1 cellular context compared by ENCODE assay signal in the genomic region with DNA sequence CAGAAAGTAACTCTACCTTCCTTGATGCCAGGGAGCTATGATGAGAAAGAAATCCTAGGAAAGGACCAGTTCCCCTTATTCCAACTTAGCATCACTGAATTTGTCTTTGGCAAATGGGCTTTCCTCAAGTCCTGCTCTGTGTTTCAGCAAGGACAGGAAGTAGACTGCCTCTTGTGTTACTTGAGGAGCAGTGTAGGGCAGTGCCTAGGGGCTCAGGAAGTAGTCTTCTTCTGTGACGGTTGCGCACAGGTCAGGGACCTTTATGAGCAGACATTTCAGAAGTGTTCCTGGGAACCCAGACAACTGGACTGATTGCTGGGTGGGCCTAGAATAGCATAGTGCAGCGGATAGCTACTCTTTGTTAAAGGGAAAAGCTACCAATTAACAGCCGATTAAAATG.
TF ChIP-seq lines count a peak whose summit lies in the region.

No MANE protein-coding gene starts in this region.

TF ChIP-seq in K562, 482 proteins besides CTCF, POLR2A, EP300 and RAD21:
- TF ChIP-seq, protein P1, sequence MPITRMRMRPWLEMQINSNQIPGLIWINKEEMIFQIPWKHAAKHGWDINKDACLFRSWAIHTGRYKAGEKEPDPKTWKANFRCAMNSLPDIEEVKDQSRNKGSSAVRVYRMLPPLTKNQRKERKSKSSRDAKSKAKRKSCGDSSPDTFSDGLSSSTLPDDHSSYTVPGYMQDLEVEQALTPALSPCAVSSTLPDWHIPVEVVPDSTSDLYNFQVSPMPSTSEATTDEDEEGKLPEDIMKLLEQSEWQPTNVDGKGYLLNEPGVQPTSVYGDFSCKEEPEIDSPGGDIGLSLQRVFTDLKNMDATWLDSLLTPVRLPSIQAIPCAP (CRISPR knock-in tag; IDR thresholded peaks at IDR 0.05; ENCODE audit: borderline replicate concordance), result no peak
- 0 out of 4 replicates have a peak, but pooled peaks of 1 of the 2 experiments have one; percentile 8 for TF ChIP-seq NRF1 (conservative IDR thresholded peaks at IDR 0.05 in 1 of 2, IDR thresholded peaks at IDR 0.05 in 1 of 2)
